10 cellular contexts compared by ENCODE assay signal in the genomic region with DNA sequence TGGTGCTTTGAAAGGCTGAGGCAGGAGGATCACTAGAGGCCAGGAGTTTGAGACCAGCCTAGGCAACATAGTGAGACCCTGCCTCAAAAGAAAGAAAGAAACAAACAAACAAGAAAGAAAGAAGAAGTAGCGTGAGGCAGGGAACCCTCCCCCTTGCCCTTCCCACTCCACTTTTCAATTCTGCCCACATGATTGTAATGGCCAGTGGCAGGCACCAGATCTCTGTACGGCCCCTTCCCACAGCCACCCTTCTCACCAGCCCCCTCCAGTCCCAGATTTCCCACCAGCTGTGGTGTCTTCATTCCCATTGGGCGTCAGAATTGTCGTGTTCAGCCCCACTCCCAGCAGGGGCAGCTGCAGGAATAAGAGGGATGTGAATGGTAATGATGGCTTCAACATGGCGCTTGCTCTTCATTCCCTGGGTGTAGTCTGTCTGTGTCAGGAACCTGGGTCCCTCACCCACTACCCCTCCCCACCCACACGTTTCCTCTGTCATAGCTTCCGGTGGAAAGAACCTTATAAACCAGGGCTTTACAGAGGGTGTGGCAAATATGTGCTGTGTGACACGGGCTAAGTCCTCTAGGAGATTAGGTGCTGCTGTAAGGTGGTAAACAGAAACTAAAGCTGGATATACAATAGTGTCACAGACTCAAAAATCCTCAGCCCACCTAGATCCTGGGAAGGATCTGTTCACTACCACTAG. TPM values are rescaled to one million over a fixed set of nuclear protein-coding genes. Genes with fewer than 3 reads are reported as not detected.
DNase-seq lines count a peak whose midpoint lies in the region; ATAC-seq, FAIRE-seq and TF ChIP-seq lines count a peak whose summit lies in the region.
"Had no signal": no experiment of that assay in that cellular context is flagged by ENCODE, and none has a peak within 500 bp of the region (broad histone marks: within the 10 kb centered on the region; RNA-seq: fewer than 3 reads in every experiment).

A gene (minus strand): TSS at position 437 of the 703 bp plus-strand sequence. CDS start 38 bp downstream, at position 399.

- H3K9me3 ChIP-seq in HepG2 (ENCODE audit: low read length): no peaks in the 10 kb centered on the region
- no peaks in the 10 kb centered on the region for H3K9me3 ChIP-seq in stomach
- H3K9me3 ChIP-seq in gastrocnemius medialis: no peaks in the 10 kb centered on the region
- H3K9me3 ChIP-seq: A549 had no signal

- H3K4me3 ChIP-seq in HepG2 (replicated peaks in 1 of 3; ENCODE audit: insufficient read depth in 1 of 3, low read depth in 2 of 3, low read length in 3 of 3): no peak within 1 kb of the TSS
- H3K4me3 ChIP-seq in stomach: peak within 1 kb of the TSS in 3 of 4 donors; percentile 13 to 24 (median 23)
- no peak within 1 kb of the TSS for H3K4me3 ChIP-seq in gastrocnemius medialis
- H3K4me3 ChIP-seq: A549, cardiac muscle cell had no signal

- CTCF ChIA-PET in HepG2 (lab: Yijun Ruan, JAX; ENCODE audit: low intra/inter-chr PET ratio, low total read pairs): no interaction called here

- BruUV-seq in HepG2 (replicated peaks; lab: Mats Ljungman, UMichigan): no TSS peak

- no peak within 1 kb of the TSS for H3K9ac ChIP-seq in HepG2 (ENCODE audit: insufficient read depth, low read depth, low read length)

- DNase-seq in NCI-H748 (lab: John Stamatoyannopoulos, UW; ENCODE audit: unreplicated experiment) (peak; percentile 7), NCI-H748 treated with DMSO at 0.1 percent for 48 hours (lab: John Stamatoyannopoulos, UW) (no peak), HepG2 (ENCODE audit: low spot score) (no peak), stomach (peak; percentile 46), nucleus accumbens (lab: John Stamatoyannopoulos, UW) (no peak), gastrocnemius medialis (no peak)
- peak; percentile 69 for DNase-seq in activated CD4-positive, alpha-beta T cell treated with anti-CD3 and anti-CD28 coated beads, Interleukin-2, amount 50 U/mL, for 1 hour

- TF ChIP-seq EP300 in HepG2 (IDR thresholded peaks at IDR 0.05; ENCODE audit: low read depth in 2 of 2, low read length in 2 of 2) (no peak), HepG2 (CRISPR knock-in tag; IDR thresholded peaks at IDR 0.05; ENCODE audit: borderline replicate concordance) (no peak), stomach (IDR thresholded peaks at IDR 0.05) (no peak)

- H3K4me2 ChIP-seq in HepG2 (ENCODE audit: low read depth, low read length): peak within 1 kb of the TSS; percentile 32; the same call in 1 of the 2 replicates
- H3K4me2 ChIP-seq: A549 had no signal

- no peak for FAIRE-seq in HepG2 (lab: Jason Lieb, UNC)
- FAIRE-seq: A549 had no signal

- intact Hi-C loops in HepG2 (cut with micrococcal nuclease; ENCODE audit: unreplicated experiment) (no loop called here), stomach (cut with DNase I; ENCODE audit: low total_unique reads) (no loop called here), gastrocnemius medialis (cut with DNase I; ENCODE audit: low total_unique reads) (no loop called here)

- POLR2A ChIA-PET in HepG2 (lab: Yijun Ruan, JAX): no interaction called here

- 28% methylated on average over 7 of the region's 8 CpGs for WGBS in HepG2 (ENCODE audit: low lambda C conversion rate)
- 35 to 56% (median 48%) methylated on average over 8 of the region's 8 CpGs for WGBS in stomach, 5 donors

- H3K27ac ChIP-seq in HepG2 (ENCODE audit: extremely low read length, insufficient read depth, low read length) (no peak within 1 kb of the TSS), stomach (peak within 1 kb of the TSS; percentile 33 to 71 (median 51)), gastrocnemius medialis (peak within 1 kb of the TSS in 1 of 4 donors; percentile 18)
- H3K27ac ChIP-seq: A549, cardiac muscle cell had no signal

- H4K20me1 ChIP-seq in HepG2 (ENCODE audit: insufficient read depth, low read length): no peaks in the 10 kb centered on the region

- in situ Hi-C loops in HepG2 (cut with HindIII; ENCODE audit: extremely low pct_ligation_motif_present, low pct_unique_long_range_greater_than_20kb): no loop called here
- in situ Hi-C loops in gastrocnemius medialis (cut with MboI; ENCODE audit: low sequenced_read_pairs in 4 of 4): no loop called here

- H3K36me3 ChIP-seq in HepG2 (replicated peaks in 1 of 2; ENCODE audit: control insufficient read depth in 1 of 2, insufficient read depth in 2 of 2, low read length in 2 of 2) (no peaks in the 10 kb centered on the region), stomach (no peaks in the 10 kb centered on the region), gastrocnemius medialis (no peaks in the 10 kb centered on the region)
- H3K36me3 ChIP-seq: cardiac muscle cell had no signal

- no peak for TF ChIP-seq POLR2A in HepG2 (IDR thresholded peaks at IDR 0.05; ENCODE audit: insufficient read depth in 1 of 2, low read depth in 2 of 2, low read length in 2 of 2)
- TF ChIP-seq POLR2A in stomach (IDR thresholded peaks at IDR 0.05): no peak
- no peak for TF ChIP-seq POLR2A in gastrocnemius medialis (IDR thresholded peaks at IDR 0.05)

- no peaks in the 10 kb centered on the region for H3K27me3 ChIP-seq in HepG2 (ENCODE audit: control insufficient read depth in 1 of 2, insufficient read depth in 2 of 2, low read length in 2 of 2)
- no peaks in the 10 kb centered on the region for H3K27me3 ChIP-seq in stomach
- H3K27me3 ChIP-seq in gastrocnemius medialis: no peaks in the 10 kb centered on the region
- H3K27me3 ChIP-seq: cardiac muscle cell had no signal

- peak; percentile 96 for ATAC-seq in HG03520 (IDR thresholded peaks at IDR 0.05; ENCODE audit: unreplicated experiment)
- no peak for ATAC-seq in HepG2
- no peak for ATAC-seq in gastrocnemius medialis
- ATAC-seq: A549 had no signal

- no peak for TF ChIP-seq RAD21 in HepG2 (CRISPR knock-in tag; IDR thresholded peaks at IDR 0.05)

- no peaks in the 10 kb centered on the region for H3K79me2 ChIP-seq in HepG2 (ENCODE audit: insufficient read depth, low read length)

- H3K4me1 ChIP-seq in HepG2 (ENCODE audit: insufficient read depth, low read length): no peaks in the 10 kb centered on the region
- H3K4me1 ChIP-seq in stomach: no peaks in the 10 kb centered on the region
- H3K4me1 ChIP-seq in gastrocnemius medialis: no peaks in the 10 kb centered on the region
- H3K4me1 ChIP-seq: A549 had no signal

- TF ChIP-seq CTCF in HepG2 (CRISPR knock-in tag; IDR thresholded peaks at IDR 0.05) (no peak), stomach (IDR thresholded peaks at IDR 0.05) (no peak), gastrocnemius medialis (IDR thresholded peaks at IDR 0.05 in 4 of 5, conservative IDR thresholded peaks at IDR 0.05 in 1 of 5) (no peak)

- H2AFZ ChIP-seq in HepG2 (ENCODE audit: low read length): no peak within 1 kb of the TSS

TF ChIP-seq in HepG2, 621 proteins besides CTCF, POLR2A, EP300 and RAD21 (continues in another document):
- no peak for TF ChIP-seq ZNF468 (CRISPR knock-in tag; IDR thresholded peaks at IDR 0.05)
- no peak for TF ChIP-seq ZNF44 (CRISPR knock-in tag; IDR thresholded peaks at IDR 0.05)
- no peak for TF ChIP-seq ZNF552 (CRISPR knock-in tag; IDR thresholded peaks at IDR 0.05; ENCODE audit: borderline replicate concordance)

RNA-seq across cellular contexts. Expression of the gene that starts here (rescaled TPM):
- total RNA-seq in HepG2 (2016; rRNA removed; fragmentation: Illumina TruSeq; extraction: Trizol): not detected in 2 replicates
- total RNA-seq in HepG2 (2016; cell fraction: cytosol; rRNA removed; fragmentation: Illumina TruSeq; extraction: Trizol; ENCODE audit: low read depth): not detected in 2 replicates
- total RNA-seq in HepG2 (2016; cell fraction: insoluble cytoplasmic fraction; rRNA removed; fragmentation: Illumina TruSeq; extraction: Trizol): not detected in 2 replicates
- not detected in 2 replicates for total RNA-seq in HepG2 (2016; cell fraction: membrane; rRNA removed; fragmentation: Illumina TruSeq; extraction: Trizol)
- not detected in 2 replicates for total RNA-seq in HepG2 (2016; cell fraction: nucleus; rRNA removed; fragmentation: Illumina TruSeq; extraction: Trizol)
- polyA plus RNA-seq in HepG2 (2011; rRNA removed): 0.98 and 1.1 TPM in 2 replicates
- polyA plus RNA-seq in HepG2 (2011; cell fraction: cytosol; rRNA removed): 1.6 and 1.8 TPM in 2 replicates
- polyA plus RNA-seq in HepG2 (2011; cell fraction: nucleus; rRNA removed): 0.56 and 1.6 TPM in 2 replicates
- polyA plus RNA-seq in HepG2 (2012): 0.99 and 1.7 TPM in 2 replicates
- polyA plus RNA-seq in HepG2 (2016; cell fraction: cytosol; fragmentation: Illumina TruSeq; extraction: Trizol; ENCODE audit: low read depth): not detected in 2 replicates
- not detected in 2 replicates for polyA plus RNA-seq in HepG2 (2016; cell fraction: insoluble cytoplasmic fraction; fragmentation: Illumina TruSeq; extraction: Trizol; ENCODE audit: low read depth)
- not detected in 2 replicates for polyA plus RNA-seq in HepG2 (2016; cell fraction: membrane; fragmentation: Illumina TruSeq; extraction: Trizol; ENCODE audit: low read depth)
- polyA plus RNA-seq in HepG2 (2016; cell fraction: nucleus; fragmentation: Illumina TruSeq; extraction: Trizol; ENCODE audit: insufficient read depth, low read depth): not detected in 2 replicates
- polyA minus RNA-seq in HepG2 (2011; rRNA and poly(A)+ RNA removed; ENCODE audit: low replicate concordance): 0.84 and 1.5 TPM in 2 replicates
- 0.79 TPM in 1 of 2 replicates, not detected in the other for polyA minus RNA-seq in HepG2 (2011; cell fraction: cytosol; rRNA and poly(A)+ RNA removed)
- polyA minus RNA-seq in HepG2 (2011; cell fraction: nucleus; rRNA and poly(A)+ RNA removed): 0.26 TPM in 1 of 2 replicates, not detected in the other
- total RNA-seq in stomach: 10 to 100 TPM in 2 of 5 donors, 1 to 10 TPM in 2, under 1 TPM in 1; 0.89 to 11.2 (median 8.2) TPM
- 10 to 100 TPM in 1 of 3 donors, 1 to 10 TPM in 2; 6.7 to 10.4 (median 9.9) TPM for polyA plus RNA-seq in stomach
- 1 to 10 TPM in 2 of 4 donors, under 1 TPM in 1, not detected in 1; 0.78 to 3.6 (median 1.3) TPM for total RNA-seq in gastrocnemius medialis
- total RNA-seq: cardiac muscle cell had no signal
- polyA plus RNA-seq: cardiac muscle cell had no signal

Comparison
In these comparisons a context has a peak if more than half of its experiments do, and no peak if none do; other contexts are left out.
1. DNase-seq: peak in NCI-H748 (single experiment), activated CD4-positive, alpha-beta T cell treated with anti-CD3 and anti-CD28 coated beads, Interleukin-2, amount 50 U/mL, for 1 hour (single experiment) and stomach (single experiment); none in NCI-H748 treated with DMSO at 0.1 percent for 48 hours (single experiment), HepG2 (single experiment), nucleus accumbens (0 of 56) and gastrocnemius medialis (0 of 2).
2. H3K4me3 ChIP-seq: peak in stomach (3 of 4); none in HepG2 (0 of 3) and gastrocnemius medialis (0 of 4).